In genomic region chr7:50962281-50962883, GRCh38 we compare ENCODE assay signal across 12 cellular contexts.
A peak's percentile ranks its signal among the peaks of the same experiment; 100 is the strongest.
DNase-seq lines count a peak whose midpoint lies in the region; ATAC-seq and TF ChIP-seq lines count a peak whose summit lies in the region.
"Had no signal": no experiment of that assay in that cellular context is flagged by ENCODE, and none has a peak within 500 bp of the region (broad histone marks: within the 10 kb centered on the region; RNA-seq: fewer than 3 reads in every experiment).

No MANE protein-coding gene starts in this region.

- H3K9me3 Mint-ChIP-seq in Calu3 (ENCODE audit: low read depth, unreplicated experiment) = peaks cover 3% of the 10 kb centered on the region

- H3K4me1 ChIP-seq in foreskin keratinocyte = no peaks in the 10 kb centered on the region

- TF ChIP-seq CTCF in Calu3 (IDR thresholded peaks at IDR 0.05; ENCODE audit: unreplicated experiment) (no peak), NB4 (IDR thresholded peaks at IDR 0.05; ENCODE audit: low read depth, low read length) (no peak), foreskin keratinocyte (conservative IDR thresholded peaks at IDR 0.05) (no peak)

- BruUV-seq in Calu3 (replicated peaks; lab: Mats Ljungman, UMichigan) = no TSS peak

- H3K27me3 ChIP-seq in foreskin keratinocyte = peaks cover 5% of the 10 kb centered on the region
- H3K27me3 ChIP-seq: cardiac muscle cell had no signal

- intact Hi-C loops in Calu3 (cut with micrococcal nuclease; ENCODE audit: unreplicated experiment) = loop anchor here (5.0 to 10.0 kb wide), 3 partner anchors 40 to 170 kb away; no protein-coding TSS in a partner anchor

- no peak overlapping the region for H3K4me3 ChIP-seq in NB4 (ENCODE audit: low read depth, low read length)
- H3K4me3 ChIP-seq: cardiac muscle cell had no signal

- H3K9me3 ChIP-seq in T-helper 17 cell (ENCODE audit: control insufficient read depth, low read length, poor library complexity, severe bottlenecking) = no peaks in the 10 kb centered on the region

- H3K4me1 Mint-ChIP-seq in Calu3 (ENCODE audit: low read depth, unreplicated experiment) = peaks cover 48% of the 10 kb centered on the region
- H3K4me1 Mint-ChIP-seq in T-helper 17 cell = no peaks in the 10 kb centered on the region

- H3K27ac Mint-ChIP-seq in Calu3 (ENCODE audit: unreplicated experiment) = peak overlapping the region; percentile 42
- H3K27ac Mint-ChIP-seq in T-helper 17 cell = no peak overlapping the region

- no peak for TF ChIP-seq POLR2A in NB4 (IDR thresholded peaks at IDR 0.05; ENCODE audit: extremely low read depth, insufficient read length)

- CTCF ChIA-PET in Calu3 (lab: Charles Lee) = no interaction called here

- H3K4me3 Mint-ChIP-seq in Calu3 (ENCODE audit: low read depth, unreplicated experiment) = no peak overlapping the region
- no peak overlapping the region for H3K4me3 Mint-ChIP-seq in T-helper 17 cell

- no peak overlapping the region for H3K27ac ChIP-seq in foreskin keratinocyte
- H3K27ac ChIP-seq: cardiac muscle cell had no signal

- DNase-seq in Calu3 (no peak), NB4 (ENCODE audit: low read depth) (peak; percentile 28), foreskin keratinocyte (no peak), HUDEP-2 (lab: John Stamatoyannopoulos, UW; ENCODE audit: unreplicated experiment in 76 of 76) (no peak), DMS153 (lab: John Stamatoyannopoulos, UW) (no peak), T-helper 17 cell (no peak)
- DNase-seq: activated naive CD4-positive, alpha-beta T cell; NCI-H526; stimulated activated naive CD4-positive, alpha-beta T cell had no signal

- H3K27me3 Mint-ChIP-seq in Calu3 (ENCODE audit: unreplicated experiment) (no peaks in the 10 kb centered on the region), T-helper 17 cell (peaks cover 22% of the 10 kb centered on the region)

- H3K36me3 Mint-ChIP-seq in Calu3 (ENCODE audit: insufficient read depth, unreplicated experiment) (no peaks in the 10 kb centered on the region), T-helper 17 cell (ENCODE audit: low read depth) (no peaks in the 10 kb centered on the region)

- ATAC-seq in GM19023 (IDR thresholded peaks at IDR 0.05; ENCODE audit: unreplicated experiment) = peak; percentile 34
- peak; percentile 34 for ATAC-seq in foreskin keratinocyte
- no peak for ATAC-seq in HG03097 (IDR thresholded peaks at IDR 0.05; ENCODE audit: low FRiP score, unreplicated experiment)
- no peak for ATAC-seq in T-helper 17 cell

Comparison
In these comparisons a context has a peak if more than half of its experiments do, and no peak if none do; other contexts are left out.
1. ATAC-seq: peak in GM19023 (single experiment) and foreskin keratinocyte (single experiment); none in HG03097 (single experiment) and T-helper 17 cell (single experiment).